Comparison of ENCODE assay signal across 8 cellular contexts in the genomic region with DNA sequence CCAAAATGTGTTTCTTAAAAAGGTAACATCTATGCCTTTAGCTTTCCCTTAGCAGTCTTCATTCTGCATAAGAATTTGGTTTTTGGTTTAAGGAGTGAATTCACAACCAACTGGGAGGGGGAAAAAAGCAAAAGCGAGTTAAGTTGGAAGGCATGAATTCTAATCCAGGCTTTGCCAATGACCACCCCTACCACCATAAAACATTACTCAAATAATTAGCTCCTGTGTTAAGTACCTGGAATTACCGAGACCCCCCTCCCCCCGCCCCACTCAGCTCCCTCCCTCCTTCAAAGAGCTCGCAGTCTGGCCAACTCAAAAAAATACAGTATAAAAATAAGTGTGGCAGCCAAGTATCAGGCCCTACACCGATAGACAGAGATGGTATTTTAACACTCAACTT. TPM values are rescaled to one million over a fixed set of nuclear protein-coding genes. Genes with fewer than 3 reads are reported as not detected.
A peak's percentile ranks its signal among the peaks of the same experiment; 100 is the strongest.
DNase-seq lines count a peak whose midpoint lies in the region; ATAC-seq and TF ChIP-seq lines count a peak whose summit lies in the region.

No MANE protein-coding gene starts in this region.

- H3K4me1 ChIP-seq in right atrium auricular region (peaks cover 0 to 52% of the 10 kb centered on the region in 2 donors), mesodermal cell (ENCODE audit: control insufficient read depth, insufficient read depth, low read length, poor library complexity, severe bottlenecking) (peaks cover 3% of the 10 kb centered on the region)

- TF ChIP-seq CTCF in right atrium auricular region (IDR thresholded peaks at IDR 0.05) (no peak), brain microvascular endothelial cell (IDR thresholded peaks at IDR 0.05; ENCODE audit: low read depth, low read length, missing control alignments) (no peak)

- intact Hi-C loops in left ventricle myocardium superior (cut with micrococcal nuclease), result no loop called here

- H3K4me3 ChIP-seq in right atrium auricular region (peak overlapping the region; percentile 86 to 88), brain microvascular endothelial cell (ENCODE audit: low read depth, low read length) (peak overlapping the region; percentile 86), mesodermal cell (ENCODE audit: extremely low read depth, insufficient read depth, low read length, poor library complexity, severe bottlenecking) (peak overlapping the region; percentile 76)

- peak overlapping the region; percentile 97 to 98 for H3K27ac ChIP-seq in right atrium auricular region
- H3K27ac ChIP-seq in brain microvascular endothelial cell, result peak overlapping the region; percentile 88
- peak overlapping the region; percentile 93 for H3K27ac ChIP-seq in mesodermal cell (ENCODE audit: low read depth, low read length, severe bottlenecking)

- in situ Hi-C loops in brain microvascular endothelial cell (cut with HindIII; ENCODE audit: low pct_ligation_motif_present, low sequenced_read_pairs), result no loop called here

- WGBS in mesodermal cell (ENCODE audit: insufficient coverage in 2 of 2), 2 experiments, result 0% methylated on average over 1 of the region's 5 CpGs; no CpG with 5 or more reads in 1 of the 2 experiments

- no peak for DNase-seq in right atrium auricular region (ENCODE audit: low spot score)
- no peak for DNase-seq in left ventricle myocardium superior
- DNase-seq in brain microvascular endothelial cell, result no peak
- no peak for DNase-seq in NCI-H2029 treated with DMSO at 0.1 percent for 48 hours (lab: John Stamatoyannopoulos, UW)
- no peak for DNase-seq in NCI-H2081 (lab: John Stamatoyannopoulos, UW)

- no peaks in the 10 kb centered on the region for H3K27me3 ChIP-seq in right atrium auricular region
- no peaks in the 10 kb centered on the region for H3K27me3 ChIP-seq in brain microvascular endothelial cell (replicated peaks)

- H3K36me3 ChIP-seq in right atrium auricular region, result peaks cover 14% of the 10 kb centered on the region
- H3K36me3 ChIP-seq in brain microvascular endothelial cell (replicated peaks), result peaks cover 6% of the 10 kb centered on the region
- H3K36me3 ChIP-seq in mesodermal cell (ENCODE audit: control insufficient read depth, insufficient read depth, low read length), result peaks cover 18% of the 10 kb centered on the region

- ATAC-seq in left ventricle myocardium superior, result no peak
- ATAC-seq in HG03135 (IDR thresholded peaks at IDR 0.05; ENCODE audit: unreplicated experiment), result no peak
- ATAC-seq in GM18907 (IDR thresholded peaks at IDR 0.05; ENCODE audit: unreplicated experiment), result no peak

- no peaks in the 10 kb centered on the region for H3K9me3 ChIP-seq in right atrium auricular region
- no peaks in the 10 kb centered on the region for H3K9me3 ChIP-seq in mesodermal cell (ENCODE audit: control insufficient read depth, low read length)

RNA-seq across cellular contexts. Expression of a gene that starts 0.5 kb away (rescaled TPM):
- 10 to 100 TPM; 15.7 to 19.4 TPM for total RNA-seq in right atrium auricular region
- total RNA-seq in left ventricle myocardium superior, result 23.6 TPM
- 64.7 TPM for polyA plus RNA-seq in mesodermal cell (2013, experiment 1 of 2)
- 88.2 TPM for polyA plus RNA-seq in mesodermal cell (2013, experiment 2 of 2)

RNA-seq across cellular contexts. Expression of a gene that starts 0.9 kb away (rescaled TPM):
- total RNA-seq in right atrium auricular region, result 10 to 100 TPM; 50.1 to 63.4 TPM
- 50.9 TPM for total RNA-seq in left ventricle myocardium superior
- polyA plus RNA-seq in mesodermal cell (2013, experiment 1 of 2), result 66.5 TPM
- 75.6 TPM for polyA plus RNA-seq in mesodermal cell (2013, experiment 2 of 2)

RNA-seq across cellular contexts. Expression of a gene that starts 24.4 kb away (rescaled TPM):
- total RNA-seq in right atrium auricular region (10 to 100 TPM; 24.7 to 66.0 TPM), left ventricle myocardium superior (5.4 TPM)
- polyA plus RNA-seq in mesodermal cell (2013, experiment 1 of 2), result 10.2 TPM
- 10.0 TPM for polyA plus RNA-seq in mesodermal cell (2013, experiment 2 of 2)
